In the genomic region with DNA sequence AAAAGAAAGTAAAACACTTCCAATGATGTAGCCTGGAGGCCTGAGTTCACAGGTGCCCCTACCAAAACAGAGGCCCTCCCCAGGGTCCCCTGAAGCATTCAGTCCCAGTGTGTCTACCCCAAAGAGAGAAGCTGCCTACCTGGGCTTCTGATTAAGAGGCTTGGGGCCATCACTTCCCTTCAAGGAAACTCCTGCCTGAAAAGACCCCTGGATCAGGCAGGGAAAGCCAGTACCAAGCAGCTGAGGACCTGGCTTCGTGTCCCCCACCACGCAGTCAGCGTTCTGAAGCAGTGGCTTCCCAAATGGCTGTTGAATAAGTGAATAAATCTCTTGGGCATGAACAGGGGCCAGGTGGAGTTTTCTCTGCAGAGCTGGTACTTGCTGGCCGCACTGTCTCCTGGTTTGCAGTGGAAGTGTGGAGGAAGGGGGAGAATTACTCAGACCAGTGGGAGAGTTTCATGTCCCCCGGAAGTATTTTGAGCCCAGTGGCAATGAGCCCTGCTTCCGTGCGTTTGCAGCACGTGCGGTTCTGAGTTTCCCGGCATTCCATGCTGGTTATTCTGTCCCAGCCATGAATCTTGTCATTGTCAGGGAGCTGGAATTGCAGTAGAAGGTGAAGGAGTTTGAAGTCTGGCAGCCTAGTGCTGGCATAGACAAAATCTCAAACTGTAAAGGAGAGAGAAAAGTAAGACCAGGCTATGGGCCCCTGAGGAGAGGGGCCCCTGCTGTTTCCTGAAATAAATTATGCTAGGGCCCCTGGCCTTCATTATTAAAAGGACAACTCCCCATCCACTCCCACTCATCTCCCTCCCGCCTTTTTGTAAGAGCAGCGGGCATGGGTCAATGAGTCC, we compare ENCODE assay signal across 1 cellular context.
TF ChIP-seq lines count a peak whose summit lies in the region.

No MANE protein-coding gene starts in this region.

TF ChIP-seq in HCT116, 20 proteins besides CTCF, POLR2A, EP300 and RAD21 (continued from another document):
- TF ChIP-seq, protein P1, sequence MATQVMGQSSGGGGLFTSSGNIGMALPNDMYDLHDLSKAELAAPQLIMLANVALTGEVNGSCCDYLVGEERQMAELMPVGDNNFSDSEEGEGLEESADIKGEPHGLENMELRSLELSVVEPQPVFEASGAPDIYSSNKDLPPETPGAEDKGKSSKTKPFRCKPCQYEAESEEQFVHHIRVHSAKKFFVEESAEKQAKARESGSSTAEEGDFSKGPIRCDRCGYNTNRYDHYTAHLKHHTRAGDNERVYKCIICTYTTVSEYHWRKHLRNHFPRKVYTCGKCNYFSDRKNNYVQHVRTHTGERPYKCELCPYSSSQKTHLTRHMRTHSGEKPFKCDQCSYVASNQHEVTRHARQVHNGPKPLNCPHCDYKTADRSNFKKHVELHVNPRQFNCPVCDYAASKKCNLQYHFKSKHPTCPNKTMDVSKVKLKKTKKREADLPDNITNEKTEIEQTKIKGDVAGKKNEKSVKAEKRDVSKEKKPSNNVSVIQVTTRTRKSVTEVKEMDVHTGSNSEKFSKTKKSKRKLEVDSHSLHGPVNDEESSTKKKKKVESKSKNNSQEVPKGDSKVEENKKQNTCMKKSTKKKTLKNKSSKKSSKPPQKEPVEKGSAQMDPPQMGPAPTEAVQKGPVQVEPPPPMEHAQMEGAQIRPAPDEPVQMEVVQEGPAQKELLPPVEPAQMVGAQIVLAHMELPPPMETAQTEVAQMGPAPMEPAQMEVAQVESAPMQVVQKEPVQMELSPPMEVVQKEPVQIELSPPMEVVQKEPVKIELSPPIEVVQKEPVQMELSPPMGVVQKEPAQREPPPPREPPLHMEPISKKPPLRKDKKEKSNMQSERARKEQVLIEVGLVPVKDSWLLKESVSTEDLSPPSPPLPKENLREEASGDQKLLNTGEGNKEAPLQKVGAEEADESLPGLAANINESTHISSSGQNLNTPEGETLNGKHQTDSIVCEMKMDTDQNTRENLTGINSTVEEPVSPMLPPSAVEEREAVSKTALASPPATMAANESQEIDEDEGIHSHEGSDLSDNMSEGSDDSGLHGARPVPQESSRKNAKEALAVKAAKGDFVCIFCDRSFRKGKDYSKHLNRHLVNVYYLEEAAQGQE (IDR thresholded peaks at IDR 0.05; ENCODE audit: low read depth) = no peak
- no peak for TF ChIP-seq FOSL1 (IDR thresholded peaks at IDR 0.05; ENCODE audit: low read depth)
- no peak for TF ChIP-seq ZNF274 (IDR thresholded peaks at IDR 0.05; ENCODE audit: low read depth, low read length)
- TF ChIP-seq SP1 (IDR thresholded peaks at IDR 0.05; ENCODE audit: low read depth) = no peak
- TF ChIP-seq CEBPB (IDR thresholded peaks at IDR 0.05; ENCODE audit: low read depth) = no peak
- TF ChIP-seq POLR2AphosphoS5 (IDR thresholded peaks at IDR 0.05; ENCODE audit: low read depth, low read length) = no peak
- no peak for TF ChIP-seq ELF1 (IDR thresholded peaks at IDR 0.05; ENCODE audit: borderline replicate concordance, low read depth)
- TF ChIP-seq, protein P2, sequence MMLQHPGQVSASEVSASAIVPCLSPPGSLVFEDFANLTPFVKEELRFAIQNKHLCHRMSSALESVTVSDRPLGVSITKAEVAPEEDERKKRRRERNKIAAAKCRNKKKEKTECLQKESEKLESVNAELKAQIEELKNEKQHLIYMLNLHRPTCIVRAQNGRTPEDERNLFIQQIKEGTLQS (IDR thresholded peaks at IDR 0.05) = no peak
